In genomic region chr3:179174898-179175297, GRCh38 we compare ENCODE assay signal across 1 cellular context.
TF ChIP-seq lines count a peak whose summit lies in the region.

No MANE protein-coding gene starts in this region.

TF ChIP-seq in WTC11, 78 proteins besides CTCF, POLR2A, EP300 and RAD21 (continued from another document):
- TF ChIP-seq, protein P1, sequence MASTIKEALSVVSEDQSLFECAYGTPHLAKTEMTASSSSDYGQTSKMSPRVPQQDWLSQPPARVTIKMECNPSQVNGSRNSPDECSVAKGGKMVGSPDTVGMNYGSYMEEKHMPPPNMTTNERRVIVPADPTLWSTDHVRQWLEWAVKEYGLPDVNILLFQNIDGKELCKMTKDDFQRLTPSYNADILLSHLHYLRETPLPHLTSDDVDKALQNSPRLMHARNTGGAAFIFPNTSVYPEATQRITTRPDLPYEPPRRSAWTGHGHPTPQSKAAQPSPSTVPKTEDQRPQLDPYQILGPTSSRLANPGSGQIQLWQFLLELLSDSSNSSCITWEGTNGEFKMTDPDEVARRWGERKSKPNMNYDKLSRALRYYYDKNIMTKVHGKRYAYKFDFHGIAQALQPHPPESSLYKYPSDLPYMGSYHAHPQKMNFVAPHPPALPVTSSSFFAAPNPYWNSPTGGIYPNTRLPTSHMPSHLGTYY (CRISPR knock-in tag; IDR thresholded peaks at IDR 0.05): no peak
- TF ChIP-seq, protein P2, sequence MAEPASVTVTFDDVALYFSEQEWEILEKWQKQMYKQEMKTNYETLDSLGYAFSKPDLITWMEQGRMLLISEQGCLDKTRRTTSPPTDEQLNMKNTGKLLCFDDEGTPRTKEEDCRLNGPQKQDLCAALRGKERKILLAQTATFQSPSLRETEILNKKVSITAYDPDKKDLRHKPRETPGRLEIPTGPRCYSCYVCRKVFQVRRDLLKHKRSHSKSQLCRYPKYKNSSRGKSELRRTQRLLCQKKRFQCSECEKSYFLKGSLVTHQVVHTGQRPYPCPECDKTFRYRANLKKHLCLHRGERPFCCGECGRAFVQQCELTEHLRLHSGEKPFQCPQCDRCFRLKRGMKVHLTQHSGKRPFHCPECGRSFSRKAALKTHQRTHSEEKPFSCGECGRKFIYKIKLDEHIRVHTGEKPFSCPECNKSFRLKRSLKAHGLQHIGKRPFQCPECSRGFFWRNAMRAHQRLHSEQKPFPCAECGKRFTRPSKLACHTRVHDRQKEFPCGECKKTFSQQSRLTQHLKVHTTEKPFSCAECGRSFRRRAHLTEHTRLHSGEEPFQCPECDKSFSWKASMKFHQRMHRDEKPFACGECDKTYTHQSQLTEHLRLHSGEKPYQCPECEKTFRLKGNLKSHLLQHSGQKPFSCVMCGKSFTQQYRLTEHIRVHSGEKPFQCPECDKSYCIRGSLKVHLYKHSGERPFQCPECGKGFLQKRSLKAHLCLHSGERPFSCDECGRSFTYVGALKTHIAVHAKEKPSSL (CRISPR knock-in tag; conservative IDR thresholded peaks at IDR 0.05): no peak
- TF ChIP-seq MYBL2 (CRISPR knock-in tag; IDR thresholded peaks at IDR 0.05) (no peak), CREB1 (CRISPR knock-in tag; IDR thresholded peaks at IDR 0.05) (no peak)
